Comparison of ENCODE assay signal across 18 cellular contexts in genomic region chr7:158431055-158431940, GRCh38.
A peak's percentile ranks its signal among the peaks of the same experiment; 100 is the strongest.
DNase-seq lines count a peak whose midpoint lies in the region; ATAC-seq and TF ChIP-seq lines count a peak whose summit lies in the region.
"Had no signal": no experiment of that assay in that cellular context is flagged by ENCODE, and none has a peak within 500 bp of the region (broad histone marks: within the 10 kb centered on the region; RNA-seq: fewer than 3 reads in every experiment).

No MANE protein-coding gene starts in this region.

- H3K36me3 ChIP-seq in transverse colon: no peaks in the 10 kb centered on the region
- H3K36me3 ChIP-seq: neutrophil had no signal

- H3K4me3 ChIP-seq in transverse colon: no peak overlapping the region

- no peak for TF ChIP-seq EP300 in transverse colon (IDR thresholded peaks at IDR 0.05; ENCODE audit: low read depth)

- H3K27ac ChIP-seq in transverse colon: peak overlapping the region; percentile 76 to 85 (median 82)
- H3K27ac ChIP-seq: HL-60, neutrophil had no signal

- in situ Hi-C loops in transverse colon (cut with MboI; ENCODE audit: low pct_ligation_motif_present in 1 of 4, low pct_unique_long_range_greater_than_20kb in 1 of 4, low sequenced_read_pairs in 3 of 4): no loop called here

- H3K27me3 Mint-ChIP-seq in activated CD8-positive, alpha-beta memory T cell treated with anti-CD3 and anti-CD28 coated beads, Interleukin-2, amount 10 ng/mL, durations not matched to agents 7 days and 5 days: peaks cover 6% of the 10 kb centered on the region
- peaks cover 4% of the 10 kb centered on the region for H3K27me3 Mint-ChIP-seq in chondrocyte (ENCODE audit: low read depth)
- peaks cover 6% of the 10 kb centered on the region for H3K27me3 Mint-ChIP-seq in neural crest cell (ENCODE audit: low read depth)

- H3K27me3 ChIP-seq in transverse colon: no peaks in the 10 kb centered on the region
- H3K27me3 ChIP-seq: neutrophil had no signal

- TF ChIP-seq CTCF in chondrocyte (IDR thresholded peaks at IDR 0.05) (no peak), neural crest cell (conservative IDR thresholded peaks at IDR 0.05) (no peak), transverse colon (IDR thresholded peaks at IDR 0.05) (no peak)

- H3K36me3 Mint-ChIP-seq in activated CD8-positive, alpha-beta memory T cell treated with anti-CD3 and anti-CD28 coated beads, Interleukin-2, amount 10 ng/mL, durations not matched to agents 7 days and 5 days: no peaks in the 10 kb centered on the region
- H3K36me3 Mint-ChIP-seq in chondrocyte (ENCODE audit: low read depth): no peaks in the 10 kb centered on the region
- H3K36me3 Mint-ChIP-seq in neural crest cell (ENCODE audit: low read depth): no peaks in the 10 kb centered on the region
- H3K36me3 Mint-ChIP-seq: CD4-positive, alpha-beta memory T cell had no signal

- H3K4me3 Mint-ChIP-seq in activated CD8-positive, alpha-beta memory T cell treated with anti-CD3 and anti-CD28 coated beads, Interleukin-2, amount 10 ng/mL, durations not matched to agents 7 days and 5 days: no peak overlapping the region
- H3K4me3 Mint-ChIP-seq in chondrocyte (ENCODE audit: unreplicated experiment) (no peak overlapping the region), neural crest cell (no peak overlapping the region)
- H3K4me3 Mint-ChIP-seq: activated CD8-positive, alpha-beta T cell treated with anti-CD3 and anti-CD28 coated beads for 36 hours; CD4-positive, alpha-beta memory T cell; HFFc6 had no signal

- peaks cover 5% of the 10 kb centered on the region for H3K4me1 Mint-ChIP-seq in activated CD8-positive, alpha-beta memory T cell treated with anti-CD3 and anti-CD28 coated beads, Interleukin-2, amount 10 ng/mL, durations not matched to agents 7 days and 5 days
- H3K4me1 Mint-ChIP-seq in chondrocyte (ENCODE audit: low read depth) (peaks cover 7% of the 10 kb centered on the region), neural crest cell (no peaks in the 10 kb centered on the region)

- H3K27ac Mint-ChIP-seq in activated CD8-positive, alpha-beta memory T cell treated with anti-CD3 and anti-CD28 coated beads, Interleukin-2, amount 10 ng/mL, durations not matched to agents 7 days and 5 days: peak overlapping the region; percentile 54
- H3K27ac Mint-ChIP-seq in chondrocyte (ENCODE audit: unreplicated experiment) (no peak overlapping the region), neural crest cell (ENCODE audit: unreplicated experiment) (peak overlapping the region; percentile 88)
- H3K27ac Mint-ChIP-seq: activated CD8-positive, alpha-beta T cell treated with anti-CD3 and anti-CD28 coated beads for 36 hours; CD4-positive, alpha-beta memory T cell; HFFc6 had no signal

- H3K9me3 ChIP-seq in transverse colon: no peaks in the 10 kb centered on the region
- H3K9me3 ChIP-seq: neutrophil had no signal

- no peak for DNase-seq in activated CD8-positive, alpha-beta memory T cell treated with anti-CD3 and anti-CD28 coated beads, Interleukin-2, amount 10 ng/mL, durations not matched to agents 7 days and 5 days
- no peak for DNase-seq in activated CD8-positive, alpha-beta memory T cell treated with anti-CD3 and anti-CD28 coated beads, Interleukin-2, amount 50 U/mL, for 48 hours
- DNase-seq in chondrocyte (ENCODE audit: low spot score) (peak; percentile 59), neural crest cell (ENCODE audit: low read depth, low spot score) (no peak), transverse colon (no peak), medulla oblongata (ENCODE audit: extremely low spot score) (no peak)
- DNase-seq: 8988T; activated CD8-positive, alpha-beta T cell treated with anti-CD3 and anti-CD28 coated beads for 36 hours; CD4-positive, alpha-beta memory T cell; effector CD4-positive, alpha-beta T cell; KG1; NCI-H345 had no signal

- CTCF ChIA-PET in activated CD8-positive, alpha-beta memory T cell treated with anti-CD3 and anti-CD28 coated beads, Interleukin-2, amount 10 ng/mL, durations not matched to agents 7 days and 5 days (lab: Charles Lee): no interaction called here

- H3K4me1 ChIP-seq in transverse colon: peaks cover 9 to 22% (median 18%) of the 10 kb centered on the region in 4 donors

- 81% methylated on average over 9 of the region's 12 CpGs; no CpG with 5 or more reads in 1 of the 2 donors for WGBS in transverse colon (ENCODE audit: low coverage in 1 of 2), 2 donors

- no peak for ATAC-seq in activated CD8-positive, alpha-beta memory T cell treated with anti-CD3 and anti-CD28 coated beads, Interleukin-2, amount 10 ng/mL, durations not matched to agents 7 days and 5 days
- ATAC-seq in GM21515 (IDR thresholded peaks at IDR 0.05; ENCODE audit: unreplicated experiment) (no peak), HG03571 (IDR thresholded peaks at IDR 0.05; ENCODE audit: unreplicated experiment) (no peak)
- ATAC-seq: activated CD8-positive, alpha-beta T cell treated with anti-CD3 and anti-CD28 coated beads for 36 hours; left lobe of liver had no signal

- H3K9me3 Mint-ChIP-seq in activated CD8-positive, alpha-beta memory T cell treated with anti-CD3 and anti-CD28 coated beads, Interleukin-2, amount 10 ng/mL, durations not matched to agents 7 days and 5 days (ENCODE audit: low read depth): no peaks in the 10 kb centered on the region
- H3K9me3 Mint-ChIP-seq in chondrocyte (ENCODE audit: low read depth): peaks cover 6% of the 10 kb centered on the region
- H3K9me3 Mint-ChIP-seq in neural crest cell: peaks cover 6% of the 10 kb centered on the region
- H3K9me3 Mint-ChIP-seq: activated CD8-positive, alpha-beta T cell treated with anti-CD3 and anti-CD28 coated beads for 36 hours had no signal

- no peak for TF ChIP-seq POLR2A in transverse colon (IDR thresholded peaks at IDR 0.05)

- intact Hi-C loops in transverse colon (cut with DNase I; ENCODE audit: low total_unique reads): no loop called here
